Comparison of ENCODE assay signal across 8 cellular contexts in the genomic region with DNA sequence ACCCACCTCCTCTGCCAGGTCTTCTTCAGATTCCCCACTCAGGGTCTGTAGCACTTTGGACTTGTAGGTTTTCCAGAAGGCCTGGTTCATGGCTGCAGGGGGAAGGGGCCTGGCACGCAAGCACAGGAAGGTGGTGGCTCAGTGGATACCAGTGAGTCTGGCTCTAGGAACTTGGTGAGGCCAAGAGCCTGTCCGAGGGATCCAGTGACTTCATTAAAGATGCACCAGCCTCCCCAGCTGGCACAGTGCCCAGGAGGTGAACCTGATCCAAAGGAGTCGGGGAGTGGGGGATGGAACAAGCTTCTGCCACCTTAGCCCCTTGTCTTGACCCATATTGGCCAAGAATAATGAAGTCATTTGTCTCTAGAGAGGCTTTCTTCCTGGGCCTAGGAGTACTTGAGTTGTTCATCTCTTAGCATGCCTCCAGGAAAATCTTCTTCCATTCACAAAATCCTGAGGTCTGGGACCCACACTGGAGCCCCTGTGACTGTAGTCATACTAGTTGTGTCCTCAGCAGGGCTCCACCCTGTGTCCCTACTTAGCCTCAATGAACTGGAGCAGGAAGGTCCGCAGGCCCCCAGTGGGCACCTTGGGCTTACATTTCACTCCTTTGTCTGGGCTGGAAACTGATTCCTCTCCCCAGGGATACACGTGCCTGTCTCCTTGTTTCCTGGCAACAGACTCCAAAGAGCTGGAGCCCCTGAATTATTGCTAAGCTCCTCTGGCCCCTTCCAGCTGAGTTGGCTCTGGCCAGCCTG. TPM values are rescaled to one million over a fixed set of nuclear protein-coding genes. Genes with fewer than 3 reads are reported as not detected.
A peak's percentile ranks its signal among the peaks of the same experiment; 100 is the strongest.
DNase-seq lines count a peak whose midpoint lies in the region; ATAC-seq, FAIRE-seq and TF ChIP-seq lines count a peak whose summit lies in the region.

A gene (minus strand): TSS at position 554 of the 758 bp plus-strand sequence. CDS start 464 bp downstream, at position 90.

- no peaks in the 10 kb centered on the region for H3K9me2 ChIP-seq in SU-DHL-6 (replicated peaks; ENCODE audit: insufficient read depth, low read length)

- peaks cover 11% of the 10 kb centered on the region for H3K79me2 ChIP-seq in SU-DHL-6 (ENCODE audit: insufficient read depth, low read length)

- no peaks in the 10 kb centered on the region for H3K27me3 ChIP-seq in SU-DHL-6 (ENCODE audit: low read length)
- H3K27me3 ChIP-seq in foreskin keratinocyte = peaks cover 10% of the 10 kb centered on the region
- H3K27me3 ChIP-seq in gastrocnemius medialis = no peaks in the 10 kb centered on the region

- ATAC-seq in foreskin keratinocyte (no peak), gastrocnemius medialis (no peak)

- H3K36me3 ChIP-seq in SU-DHL-6 (ENCODE audit: low read length) (no peaks in the 10 kb centered on the region), gastrocnemius medialis (peaks cover 0 to 3% of the 10 kb centered on the region in 2 donors)

- H3K4me3 Mint-ChIP-seq in activated naive CD4-positive, alpha-beta T cell treated with anti-CD3 and anti-CD28 coated beads, Interleukin-2, amount 50 U/mL, for 24 hours = peak within 1 kb of the TSS; percentile 96

- in situ Hi-C loops in gastrocnemius medialis (cut with MboI; ENCODE audit: low sequenced_read_pairs in 4 of 4) = loop anchor here in 2 of 4 donors (5.0 to 25.0 kb wide), 3 partner anchors 64 to 281 kb away; a partner anchor contains a TSS

- FAIRE-seq in frontal cortex (lab: Jason Lieb, UNC) = no peak

- H3F3A ChIP-seq in SU-DHL-6 (ENCODE audit: insufficient read depth) = no peaks in the 10 kb centered on the region

- H3K9me3 ChIP-seq in SU-DHL-6 (ENCODE audit: insufficient read depth, low read length) (no peaks in the 10 kb centered on the region), gastrocnemius medialis (no peaks in the 10 kb centered on the region)

- H3K27me3 Mint-ChIP-seq in activated naive CD4-positive, alpha-beta T cell treated with anti-CD3 and anti-CD28 coated beads, Interleukin-2, amount 50 U/mL, for 24 hours = peaks cover under 1% of the 10 kb centered on the region

- peak within 1 kb of the TSS; percentile 91 for H3K27ac Mint-ChIP-seq in activated naive CD4-positive, alpha-beta T cell treated with anti-CD3 and anti-CD28 coated beads, Interleukin-2, amount 50 U/mL, for 24 hours

- H3K4me1 ChIP-seq in foreskin keratinocyte (no peaks in the 10 kb centered on the region), gastrocnemius medialis (peaks cover 20 to 29% of the 10 kb centered on the region in 2 donors)

- H3K4me2 ChIP-seq in SU-DHL-6 (ENCODE audit: low read depth, low read length, poor library complexity, severe bottlenecking) = peak within 1 kb of the TSS; percentile 84

- peak within 1 kb of the TSS; percentile 98 for H3K4me3 ChIP-seq in SU-DHL-6 (ENCODE audit: insufficient read depth, low read length, poor library complexity, severe bottlenecking)
- H3K4me3 ChIP-seq in gastrocnemius medialis = peak within 1 kb of the TSS; percentile 73 to 99 (median 86)

- intact Hi-C loops in gastrocnemius medialis (cut with DNase I; ENCODE audit: low total_unique reads) = loop anchor here (1.0 kb wide), 1 partner anchor 65 kb away; no protein-coding TSS in a partner anchor

- no peak for TF ChIP-seq POLR2A in gastrocnemius medialis (IDR thresholded peaks at IDR 0.05)

- H3K9me3 Mint-ChIP-seq in activated naive CD4-positive, alpha-beta T cell treated with anti-CD3 and anti-CD28 coated beads, Interleukin-2, amount 50 U/mL, for 24 hours = no peaks in the 10 kb centered on the region

- no peak for DNase-seq in activated naive CD4-positive, alpha-beta T cell treated with anti-CD3 and anti-CD28 coated beads, Interleukin-2, amount 50 U/mL, for 16 hours
- no peak for DNase-seq in foreskin keratinocyte
- no peak for DNase-seq in gastrocnemius medialis
- DNase-seq in kidney glomerular epithelial cell (lab: John Stamatoyannopoulos, UW) = no peak
- no peak for DNase-seq in NCI-H2029 treated with DMSO at 0.1 percent for 48 hours (lab: John Stamatoyannopoulos, UW)
- DNase-seq in frontal cortex (ENCODE audit: low spot score in 2 of 2) = no peak

- H4K20me1 ChIP-seq in SU-DHL-6 (ENCODE audit: low read depth, low read length) = no peaks in the 10 kb centered on the region

- H3K36me3 Mint-ChIP-seq in activated naive CD4-positive, alpha-beta T cell treated with anti-CD3 and anti-CD28 coated beads, Interleukin-2, amount 50 U/mL, for 24 hours = peaks cover 5% of the 10 kb centered on the region

- no peak for TF ChIP-seq CTCF in SU-DHL-6 (IDR thresholded peaks at IDR 0.05; ENCODE audit: insufficient read depth, low read length, poor library complexity, severe bottlenecking)
- no peak for TF ChIP-seq CTCF in foreskin keratinocyte (conservative IDR thresholded peaks at IDR 0.05)
- no peak for TF ChIP-seq CTCF in gastrocnemius medialis (IDR thresholded peaks at IDR 0.05 in 4 of 5, conservative IDR thresholded peaks at IDR 0.05 in 1 of 5)

- H3K27ac ChIP-seq in SU-DHL-6 (ENCODE audit: low read depth, low read length) = peak within 1 kb of the TSS; percentile 33
- peak within 1 kb of the TSS; percentile 71 for H3K27ac ChIP-seq in foreskin keratinocyte
- H3K27ac ChIP-seq in gastrocnemius medialis = peak within 1 kb of the TSS; percentile 88 to 97 (median 92)

- H3K9ac ChIP-seq in SU-DHL-6 (ENCODE audit: low read length) = peak within 1 kb of the TSS; percentile 99

- H2AFZ ChIP-seq in SU-DHL-6 (ENCODE audit: low read depth, low read length, severe bottlenecking) = peak within 1 kb of the TSS; percentile 78

- H3K4me1 Mint-ChIP-seq in activated naive CD4-positive, alpha-beta T cell treated with anti-CD3 and anti-CD28 coated beads, Interleukin-2, amount 50 U/mL, for 24 hours = peaks cover 3% of the 10 kb centered on the region

RNA-seq across cellular contexts. Expression of the gene that starts here (rescaled TPM):
- total RNA-seq in foreskin keratinocyte (not detected in 2 replicates), gastrocnemius medialis (not detected), frontal cortex (not detected)
- polyA plus RNA-seq in foreskin keratinocyte = not detected in 2 replicates

Comparison
In these comparisons a context has a peak if more than half of its experiments do, and no peak if none do; other contexts are left out.
1. H3K27ac ChIP-seq: peak in every context shown above with its lines; median percentile 92 in gastrocnemius medialis; 71 in foreskin keratinocyte; 33 in SU-DHL-6.